In genomic region chrX:132615396-132616131, GRCh38 we compare ENCODE assay signal across 9 cellular contexts.
DNase-seq lines count a peak whose midpoint lies in the region; ATAC-seq and TF ChIP-seq lines count a peak whose summit lies in the region.
"Had no signal": no experiment of that assay in that cellular context is flagged by ENCODE, and none has a peak within 500 bp of the region (broad histone marks: within the 10 kb centered on the region; RNA-seq: fewer than 3 reads in every experiment).

No MANE protein-coding gene starts in this region.

- WGBS in sigmoid colon, 2 donors, result 6 to 22% methylated on average over 4 of the region's 4 CpGs

- H3K36me3 ChIP-seq in sigmoid colon, result no peaks in the 10 kb centered on the region
- H3K36me3 ChIP-seq: thoracic aorta had no signal

- H3K9me3 ChIP-seq in sigmoid colon, result no peaks in the 10 kb centered on the region
- H3K9me3 ChIP-seq: thoracic aorta had no signal

- H3K27ac ChIP-seq in sigmoid colon, result no peak overlapping the region
- H3K27ac ChIP-seq: thoracic aorta had no signal

- DNase-seq in DMS153 treated with DMSO at 0.1 percent for 48 hours (lab: John Stamatoyannopoulos, UW; ENCODE audit: unreplicated experiment) (peak; percentile 35), DMS153 (lab: John Stamatoyannopoulos, UW) (no peak), SK-MEL-5 (ENCODE audit: low read depth, low spot score) (peak; percentile 74), astrocyte of the hippocampus (ENCODE audit: low read depth, low spot score) (peak; percentile 29), left lobe of liver (ENCODE audit: low spot score) (peak; percentile 47), sigmoid colon (no peak)
- DNase-seq in stimulated activated CD8-positive, alpha-beta memory T cell treated with anti-CD3 and anti-CD28 coated beads, Interleukin-4, amount 100 ng/mL, for 48 hours, result peak; percentile 63

- ATAC-seq in HG02798 (IDR thresholded peaks at IDR 0.05; ENCODE audit: poor library complexity, unreplicated experiment) (peak; percentile 67), left lobe of liver (peak; percentile 68)

- TF ChIP-seq EP300 in sigmoid colon (IDR thresholded peaks at IDR 0.05), result no peak

- peaks cover 0 to 3% (median 0%) of the 10 kb centered on the region in 3 donors for H3K27me3 ChIP-seq in sigmoid colon

- TF ChIP-seq POLR2A in sigmoid colon (IDR thresholded peaks at IDR 0.05), result no peak

- H3K4me3 ChIP-seq in sigmoid colon, result no peak overlapping the region
- H3K4me3 ChIP-seq: thoracic aorta had no signal

- no peak for TF ChIP-seq CTCF in sigmoid colon (IDR thresholded peaks at IDR 0.05)

- intact Hi-C loops in sigmoid colon (cut with DNase I), result loop anchor here (5.0 kb wide), 1 partner anchor 323 kb away; no protein-coding TSS in a partner anchor

- in situ Hi-C loops in SK-MEL-5 (cut with HindIII; ENCODE audit: low pct_unique_long_range_greater_than_20kb, low sequenced_read_pairs), result no loop called here

- no peaks in the 10 kb centered on the region for H3K4me1 ChIP-seq in sigmoid colon

Comparison
In these comparisons a context has a peak if more than half of its experiments do, and no peak if none do; other contexts are left out.
1. DNase-seq: peak in DMS153 treated with DMSO at 0.1 percent for 48 hours (single experiment), SK-MEL-5 (single experiment), astrocyte of the hippocampus (single experiment), left lobe of liver (single experiment) and stimulated activated CD8-positive, alpha-beta memory T cell treated with anti-CD3 and anti-CD28 coated beads, Interleukin-4, amount 100 ng/mL, for 48 hours (single experiment); none in DMS153 (single experiment) and sigmoid colon (single experiment).